In genomic region chr12:15728118-15728598, GRCh38 we compare ENCODE assay signal across 11 cellular contexts.
DNase-seq lines count a peak whose midpoint lies in the region; ATAC-seq lines count a peak whose summit lies in the region.
"Had no signal": no experiment of that assay in that cellular context is flagged by ENCODE, and none has a peak within 500 bp of the region (broad histone marks: within the 10 kb centered on the region; RNA-seq: fewer than 3 reads in every experiment).

No MANE protein-coding gene starts in this region.

- ATAC-seq in esophagus mucosa, result peak; percentile 37
- no peak for ATAC-seq in HG03095 (IDR thresholded peaks at IDR 0.05; ENCODE audit: unreplicated experiment)
- ATAC-seq: T-helper 17 cell had no signal

- DNase-seq in EH (ENCODE audit: low read depth), result peak; percentile 90
- peak; percentile 65 for DNase-seq in RPMI7951 (ENCODE audit: low read depth)
- peak; percentile 51 for DNase-seq in pulmonary artery endothelial cell (ENCODE audit: low read depth, low spot score)
- DNase-seq in cardiac septum (ENCODE audit: low spot score), result no peak
- no peak for DNase-seq in cortex of kidney (lab: John Stamatoyannopoulos, UW)
- no peak for DNase-seq in NCI-H146 (lab: John Stamatoyannopoulos, UW)
- DNase-seq: DMS79, NCI-H2227 treated with DMSO at 0.1 percent for 48 hours, T-helper 17 cell had no signal

- intact Hi-C loops in cardiac septum (cut with DNase I), result no loop called here

Comparison
In these comparisons a context has a peak if more than half of its experiments do, and no peak if none do; other contexts are left out.
1. DNase-seq: peak in EH (single experiment), RPMI7951 (single experiment) and pulmonary artery endothelial cell (single experiment); none in cardiac septum (single experiment), cortex of kidney (single experiment) and NCI-H146 (single experiment).